9 cellular contexts compared by ENCODE assay signal in genomic region chr5:10536931-10537579, GRCh38. TPM values are rescaled to one million over a fixed set of nuclear protein-coding genes. Genes with fewer than 3 reads are reported as not detected.
DNase-seq lines count a peak whose midpoint lies in the region; ATAC-seq and TF ChIP-seq lines count a peak whose summit lies in the region.
"Had no signal": no experiment of that assay in that cellular context is flagged by ENCODE, and none has a peak within 500 bp of the region (broad histone marks: within the 10 kb centered on the region; RNA-seq: fewer than 3 reads in every experiment).

No MANE protein-coding gene starts in this region.

- H3K27me3 Mint-ChIP-seq in CD4-positive, alpha-beta memory T cell, result peaks cover 12 to 24% of the 10 kb centered on the region in 2 donors

- CTCF ChIA-PET in CD4-positive, alpha-beta memory T cell (lab: Charles Lee; ENCODE audit: partially characterized antibody), result no interaction called here

- no peaks in the 10 kb centered on the region for H3K36me3 Mint-ChIP-seq in CD4-positive, alpha-beta memory T cell

- no peak overlapping the region for H3K27ac ChIP-seq in CD4-positive, alpha-beta memory T cell (ENCODE audit: low read depth, low read length)
- H3K27ac ChIP-seq in SK-N-MC, result no peak overlapping the region
- no peak overlapping the region for H3K27ac ChIP-seq in lower lobe of right lung
- no peak overlapping the region for H3K27ac ChIP-seq in esophagus squamous epithelium

- peak overlapping the region in 3 of 7 donors; percentile 13 to 87 (median 49) for H3K27ac Mint-ChIP-seq in CD4-positive, alpha-beta memory T cell

- H3K4me3 Mint-ChIP-seq in CD4-positive, alpha-beta memory T cell, result peak overlapping the region in 7 of 8 donors; percentile 8 to 85 (median 76)

- no peaks in the 10 kb centered on the region for H3K9me3 Mint-ChIP-seq in CD4-positive, alpha-beta memory T cell

- no peak overlapping the region for H3K9ac ChIP-seq in SK-N-MC (ENCODE audit: insufficient read length)

- H3K36me3 ChIP-seq in CD4-positive, alpha-beta memory T cell (ENCODE audit: insufficient read depth, low read length), result no peaks in the 10 kb centered on the region
- no peaks in the 10 kb centered on the region for H3K36me3 ChIP-seq in SK-N-MC (ENCODE audit: insufficient read depth, low read length)
- no peaks in the 10 kb centered on the region for H3K36me3 ChIP-seq in lower lobe of right lung
- H3K36me3 ChIP-seq in esophagus squamous epithelium, result no peaks in the 10 kb centered on the region

- no peak overlapping the region for H3K4me3 ChIP-seq in CD4-positive, alpha-beta memory T cell (ENCODE audit: low read length in 2 of 2)
- peak overlapping the region; percentile 68 for H3K4me3 ChIP-seq in SK-N-MC
- H3K4me3 ChIP-seq in lower lobe of right lung, result peak overlapping the region; percentile 27
- peak overlapping the region in 1 of 4 donors; percentile 24 for H3K4me3 ChIP-seq in esophagus squamous epithelium

- intact Hi-C loops in CD4-positive, alpha-beta memory T cell (cut with micrococcal nuclease), result no loop called here
- intact Hi-C loops in lower lobe of right lung (cut with DNase I), result no loop called here
- intact Hi-C loops in esophagus squamous epithelium (cut with DNase I), result no loop called here

- WGBS in esophagus squamous epithelium, 2 donors, result 26 to 28% methylated on average over 9 to 10 of the region's 13 CpGs

- H3K4me1 ChIP-seq in CD4-positive, alpha-beta memory T cell (ENCODE audit: insufficient read depth, low read length), result peaks cover 17% of the 10 kb centered on the region
- peaks cover 24% of the 10 kb centered on the region for H3K4me1 ChIP-seq in lower lobe of right lung
- H3K4me1 ChIP-seq in esophagus squamous epithelium, result peaks cover 16 to 45% (median 21%) of the 10 kb centered on the region in 3 donors

- H3K4me1 Mint-ChIP-seq in CD4-positive, alpha-beta memory T cell, result peaks cover 8 to 19% (median 14%) of the 10 kb centered on the region in 4 donors

- no peaks in the 10 kb centered on the region for H3K27me3 ChIP-seq in CD4-positive, alpha-beta memory T cell (ENCODE audit: insufficient read depth, low read length)
- H3K27me3 ChIP-seq in lower lobe of right lung (ENCODE audit: low read depth) (peaks cover 4% of the 10 kb centered on the region), esophagus squamous epithelium (peaks cover 0 to 30% (median 0%) of the 10 kb centered on the region in 4 donors)

- TF ChIP-seq POLR2A in esophagus squamous epithelium (IDR thresholded peaks at IDR 0.05), result no peak

- no peak for TF ChIP-seq CTCF in lower lobe of right lung (IDR thresholded peaks at IDR 0.05)
- no peak for TF ChIP-seq CTCF in esophagus squamous epithelium (IDR thresholded peaks at IDR 0.05)

- H3K9me3 ChIP-seq in CD4-positive, alpha-beta memory T cell (ENCODE audit: control insufficient read depth in 1 of 2, low read length in 2 of 2), result no peaks in the 10 kb centered on the region
- H3K9me3 ChIP-seq in SK-N-MC (ENCODE audit: low read depth, low read length) (no peaks in the 10 kb centered on the region), lower lobe of right lung (no peaks in the 10 kb centered on the region), esophagus squamous epithelium (no peaks in the 10 kb centered on the region)

- POLR2A ChIA-PET in CD4-positive, alpha-beta memory T cell (lab: Charles Lee; ENCODE audit: partially characterized antibody), result no interaction called here

- ATAC-seq in GM21367 (IDR thresholded peaks at IDR 0.05; ENCODE audit: unreplicated experiment) (peak; percentile 34), lower lobe of right lung (peak in 1 of 2 donors; percentile 7)

- DNase-seq in CD4-positive, alpha-beta memory T cell, result no peak
- DNase-seq in SK-N-MC (ENCODE audit: low read depth, low spot score) (no peak), lower lobe of right lung (no peak), pons (ENCODE audit: low spot score) (no peak), GM19240 (ENCODE audit: insufficient read length, low spot score) (no peak), esophagus squamous epithelium (lab: John Stamatoyannopoulos, UW) (no peak), NCI-H1048 (lab: John Stamatoyannopoulos, UW) (no peak)
- DNase-seq: activated gamma-delta T cell treated with Interleukin-2 at 50 U/mL for 16 hours had no signal

RNA-seq across cellular contexts. Expression of gene ANKRD33B, which starts 26.8 kb away (rescaled TPM):
- total RNA-seq in CD4-positive, alpha-beta memory T cell, result 1 to 10 TPM; 2.0 to 2.3 TPM
- under 1 TPM; 0.05 to 0.37 TPM for polyA plus RNA-seq in CD4-positive, alpha-beta memory T cell
- total RNA-seq in lower lobe of right lung (5.8 TPM), esophagus squamous epithelium (1 to 10 TPM in 2 of 4 donors, under 1 TPM in 2; 0.57 to 6.5 (median 1.7) TPM)

Comparison
In these comparisons a context has a peak if more than half of its experiments do, and no peak if none do; other contexts are left out.
1. H3K4me3 ChIP-seq: peak in SK-N-MC (single experiment) and lower lobe of right lung (single experiment); none in CD4-positive, alpha-beta memory T cell (0 of 2).